Comparison of ENCODE assay signal across 1 cellular context in genomic region chr19:18204394-18205179, GRCh38.
A peak's percentile ranks its signal among the peaks of the same experiment; 100 is the strongest.
TF ChIP-seq lines count a peak whose summit lies in the region.

No MANE protein-coding gene starts in this region.

TF ChIP-seq in K562, 482 proteins besides CTCF, POLR2A, EP300 and RAD21 (continued from another document and continues in another):
- TF ChIP-seq THAP12 (CRISPR knock-in tag; IDR thresholded peaks at IDR 0.05) (no peak), ZNF217 (CRISPR knock-in tag; IDR thresholded peaks at IDR 0.05) (no peak), GTF3C2 (IDR thresholded peaks at IDR 0.05; ENCODE audit: borderline replicate concordance, extremely low read depth, insufficient read length) (no peak), TRIM24 (IDR thresholded peaks at IDR 0.05) (no peak), ELF2 (CRISPR knock-in tag; IDR thresholded peaks at IDR 0.05) (no peak), TCF3 (CRISPR knock-in tag; IDR thresholded peaks at IDR 0.05) (no peak), FOXK2 (conservative IDR thresholded peaks at IDR 0.05 in 1 of 2, IDR thresholded peaks at IDR 0.05 in 1 of 2; ENCODE audit: low read depth in 2 of 2) (peak in 1 of 2 experiments; percentile 97; a peak in 2 of 4 replicates), TARDBP (IDR thresholded peaks at IDR 0.05) (no peak), ARID4B (CRISPR knock-in tag; IDR thresholded peaks at IDR 0.05) (no peak), GABPA (tag; conservative IDR thresholded peaks at IDR 0.05; ENCODE audit: low read depth) (peak; percentile 53), MTA3 (IDR thresholded peaks at IDR 0.05; ENCODE audit: borderline replicate concordance) (0 out of 2 replicates have a peak, but pooled peaks have one; percentile 14), GATAD2B (IDR thresholded peaks at IDR 0.05; ENCODE audit: borderline replicate concordance) (peak; percentile 80; the same call in 1 of the 2 replicates), HNRNPL (IDR thresholded peaks at IDR 0.05; ENCODE audit: low read depth, low read length) (no peak), PBX2 (CRISPR knock-in tag; IDR thresholded peaks at IDR 0.05; ENCODE audit: low read depth) (no peak), PBX2 (tag; conservative IDR thresholded peaks at IDR 0.05; ENCODE audit: low read depth) (no peak), SFPQ (IDR thresholded peaks at IDR 0.05; ENCODE audit: low read depth, low read length) (no peak), KLF10 (CRISPR knock-in tag; IDR thresholded peaks at IDR 0.05) (no peak), THRAP3 (IDR thresholded peaks at IDR 0.05; ENCODE audit: borderline replicate concordance) (no peak), ARHGAP35 (IDR thresholded peaks at IDR 0.05; ENCODE audit: partially characterized antibody) (no peak), NONO (IDR thresholded peaks at IDR 0.05; ENCODE audit: low read depth in 2 of 2, low read length in 1 of 2) (peak in 1 of 2 experiments; percentile 97; a peak in 2 of 4 replicates), GABPB1 (CRISPR knock-in tag; IDR thresholded peaks at IDR 0.05) (peak; percentile 14; the same call in 1 of the 2 replicates), AFF4 (CRISPR knock-in tag; IDR thresholded peaks at IDR 0.05) (no peak), ZNF695 (CRISPR knock-in tag; IDR thresholded peaks at IDR 0.05) (no peak), BRD9 (IDR thresholded peaks at IDR 0.05; ENCODE audit: low read depth, partially characterized antibody) (peak; percentile 24), SRSF9 (IDR thresholded peaks at IDR 0.05; ENCODE audit: borderline replicate concordance, low read depth, low read length) (no peak), ATF4 (CRISPR knock-in tag; IDR thresholded peaks at IDR 0.05) (0 out of 2 replicates have a peak, but pooled peaks have one; percentile 17), EZH2 (IDR thresholded peaks at IDR 0.05; ENCODE audit: borderline replicate concordance, low read depth, low read length) (no peak), NR2C2 (CRISPR knock-in tag; IDR thresholded peaks at IDR 0.05) (no peak), NR2C2 (tag; IDR thresholded peaks at IDR 0.05) (0 out of 2 replicates have a peak, but pooled peaks have one; percentile 26), NFATC3 (IDR thresholded peaks at IDR 0.05) (peak; percentile 95), ZKSCAN8 (CRISPR knock-in tag; IDR thresholded peaks at IDR 0.05) (no peak), CHD2 (IDR thresholded peaks at IDR 0.05; ENCODE audit: low read depth, low read length) (no peak), ZNF408 (CRISPR knock-in tag; IDR thresholded peaks at IDR 0.05; ENCODE audit: low read depth) (no peak), ZNF280B (CRISPR knock-in tag; IDR thresholded peaks at IDR 0.05) (no peak), SMAD3 (CRISPR knock-in tag; conservative IDR thresholded peaks at IDR 0.05) (0 out of 2 replicates have a peak, but pooled peaks have one; percentile 60), KDM1A (IDR thresholded peaks at IDR 0.05) (peak in 1 of 2 experiments; percentile 21; a peak in 1 of 4 replicates), STAG1 (CRISPR knock-in tag; IDR thresholded peaks at IDR 0.05; ENCODE audit: borderline replicate concordance) (no peak), HDAC2 (IDR thresholded peaks at IDR 0.05) (0 out of 2 replicates have a peak, but pooled peaks have one; percentile 44)
